Comparison of ENCODE assay signal across 9 cellular contexts in the genomic region with DNA sequence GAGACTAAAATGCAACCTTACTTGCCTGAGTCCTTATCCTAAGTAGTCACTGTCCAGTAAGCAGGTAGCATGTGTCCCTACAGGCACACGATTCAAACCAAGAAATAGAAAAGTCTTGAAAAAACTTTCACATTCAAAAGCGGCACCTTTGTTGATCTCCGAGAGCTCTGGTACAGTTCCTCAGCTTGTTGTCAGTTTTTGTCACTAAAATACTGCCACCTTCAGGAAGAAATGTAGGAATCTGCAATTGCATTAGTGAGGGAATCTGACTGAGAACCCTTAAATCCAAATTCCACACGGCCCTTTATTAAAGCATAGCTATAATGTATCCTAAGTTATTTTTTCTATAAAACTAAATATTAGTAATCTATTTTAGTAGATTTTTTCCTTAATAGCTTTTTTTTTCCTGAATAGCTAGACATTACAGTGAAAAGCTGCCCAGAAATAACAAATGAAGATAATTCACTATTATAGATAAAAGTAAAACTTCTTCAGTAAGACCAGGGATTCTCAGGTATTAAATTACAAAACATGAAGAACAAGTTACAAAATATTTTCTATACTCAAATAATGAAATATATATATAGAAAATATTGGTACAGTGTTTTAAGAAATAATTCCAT. TPM values are rescaled to one million over a fixed set of nuclear protein-coding genes. Genes with fewer than 3 reads are reported as not detected.
DNase-seq lines count a peak whose midpoint lies in the region; ATAC-seq and TF ChIP-seq lines count a peak whose summit lies in the region.
"Had no signal": no experiment of that assay in that cellular context is flagged by ENCODE, and none has a peak within 500 bp of the region (broad histone marks: within the 10 kb centered on the region; RNA-seq: fewer than 3 reads in every experiment).

No MANE protein-coding gene starts in this region.

- H3K9me1 ChIP-seq in IMR-90 (ENCODE audit: insufficient read depth, low read length) = no peaks in the 10 kb centered on the region

- peak overlapping the region; percentile 52; the same call in 1 of the 2 replicates for H3K23ac ChIP-seq in IMR-90 (ENCODE audit: low read depth, low read length)

- TF ChIP-seq POLR2A in IMR-90 (IDR thresholded peaks at IDR 0.05; ENCODE audit: low read depth, low read length) (no peak), vagina (IDR thresholded peaks at IDR 0.05) (no peak)

- no peak overlapping the region for H2BK15ac ChIP-seq in IMR-90 (ENCODE audit: low read depth, low read length)

- peak in 1 of 2 donors; percentile 8 for DNase-seq in activated T-cell treated with anti-CD3 and anti-CD28 coated beads, Interleukin-2, amount 50 U/mL, for 72 hours
- no peak for DNase-seq in activated T-cell treated with anti-CD3 and anti-CD28 coated beads, Interleukin-2, amount 50 U/mL, for 48 hours
- peak; percentile 74 for DNase-seq in IMR-90
- DNase-seq in RKO (ENCODE audit: low spot score) = peak; percentile 87
- peak; percentile 88 for DNase-seq in dedifferentiated amniotic fluid mesenchymal stem cell (ENCODE audit: extremely low spot score)
- peak; percentile 66 to 70 for DNase-seq in lung microvascular endothelial cell (ENCODE audit: low read depth in 2 of 2)
- no peak for DNase-seq in vagina (ENCODE audit: extremely low spot score in 2 of 2)

- peaks cover 4% of the 10 kb centered on the region for H3K4me1 Mint-ChIP-seq in activated T-cell treated with anti-CD3 and anti-CD28 coated beads, Interleukin-2, amount 50 U/mL, for 72 hours (ENCODE audit: low read depth)

- peak overlapping the region; percentile 93; the same call in 1 of the 2 replicates for H3K4me2 ChIP-seq in IMR-90 (ENCODE audit: low read depth, low read length)

- no peak overlapping the region for H2AFZ ChIP-seq in IMR-90 (replicated peaks; ENCODE audit: low read length, poor library complexity)

- no peak overlapping the region for H2AK9ac ChIP-seq in IMR-90 (replicated peaks; ENCODE audit: low read depth, low read length, poor library complexity)

- CTCF ChIA-PET in IMR-90 (lab: Yijun Ruan, JAX) = interaction anchor here (0.6 to 5.1 kb wide), 20 partner anchors 8 to 287 kb away, joined by 3 to 39 read pairs (median 3); no protein-coding TSS in a partner anchor

- WGBS in IMR-90 (ENCODE audit: extremely low coverage in 2 of 2, insufficient read length in 1 of 2), 2 experiments = no CpG with 5 or more reads among the region's 4 CpGs

- 0 out of 2 replicates have a peak overlapping the region, but pooled peaks have one; percentile 37 for H3K56ac ChIP-seq in IMR-90 (ENCODE audit: extremely low read depth, insufficient read depth, low read length)

- no peaks in the 10 kb centered on the region for H3K79me1 ChIP-seq in IMR-90 (ENCODE audit: low read depth in 1 of 2, low read length in 2 of 2)

- no peak overlapping the region for H4K91ac ChIP-seq in IMR-90 (ENCODE audit: insufficient read depth, low read depth, low read length)

- peak overlapping the region; percentile 47 for H2BK5ac ChIP-seq in IMR-90 (ENCODE audit: low read depth, low read length, poor library complexity, severe bottlenecking)

- H3K4ac ChIP-seq in IMR-90 (ENCODE audit: low read depth, low read length) = no peak overlapping the region; the same call in 1 of the 2 replicates

- no TSS peak for BruUV-seq in IMR-90 (replicated peaks; lab: Mats Ljungman, UMichigan)

- peak overlapping the region in 1 of 2 experiments; percentile 53; a peak in 1 of 4 replicates for H4K8ac ChIP-seq in IMR-90 (ENCODE audit: low read depth in 2 of 2, low read length in 2 of 2)

- H3K18ac ChIP-seq in IMR-90 (ENCODE audit: low read depth, low read length) = peak overlapping the region; percentile 86; the same call in 1 of the 2 replicates

- H2BK120ac ChIP-seq in IMR-90 (ENCODE audit: low read depth, low read length) = peak overlapping the region; percentile 60; the same call in 1 of the 2 replicates

- no peaks in the 10 kb centered on the region for H4K20me1 ChIP-seq in IMR-90 (ENCODE audit: insufficient read depth, low read length)

- no peak overlapping the region for H2AK5ac ChIP-seq in IMR-90 (ENCODE audit: low read depth, low read length)

- POLR2A ChIA-PET in IMR-90 (lab: Charles Lee; ENCODE audit: unreplicated experiment) = interaction anchor here (0.5 kb wide), 1 partner anchor 192 kb away, joined by 7 read pairs; no protein-coding TSS in a partner anchor

- H3K4me3 ChIP-seq in IMR-90 (ENCODE audit: insufficient read depth, low read depth, low read length) = peak overlapping the region; percentile 52; the same call in 1 of the 2 replicates
- H3K4me3 ChIP-seq in vagina = peak overlapping the region; percentile 3 to 18

- peak; percentile 54 for TF ChIP-seq RAD21 in IMR-90 (IDR thresholded peaks at IDR 0.05; ENCODE audit: low read length)

- intact Hi-C loops in IMR-90 (cut with micrococcal nuclease) = loop anchor here (1.0 kb wide), 1 partner anchor 150 kb away; no protein-coding TSS in a partner anchor
- intact Hi-C loops in vagina (cut with DNase I) = no loop called here

- H3K9me3 Mint-ChIP-seq in activated T-cell treated with anti-CD3 and anti-CD28 coated beads, Interleukin-2, amount 50 U/mL, for 72 hours = no peaks in the 10 kb centered on the region

- dilution Hi-C loops in IMR-90 (cut with HindIII; ENCODE audit: low sequenced_read_pairs, unreplicated experiment) = no loop called here

- TF ChIP-seq CTCF in IMR-90 (conservative IDR thresholded peaks at IDR 0.05; ENCODE audit: low read depth, low read length) (peak; percentile 75), vagina (IDR thresholded peaks at IDR 0.05) (peak; percentile 29 to 58 (median 53))

- no peaks in the 10 kb centered on the region for H3K9me3 ChIP-seq in IMR-90 (ENCODE audit: control insufficient read depth, insufficient read depth, low read length)
- H3K9me3 ChIP-seq in vagina = no peaks in the 10 kb centered on the region
- H3K9me3 ChIP-seq: neutrophil had no signal

- H3K27ac ChIP-seq in IMR-90 (ENCODE audit: insufficient read depth, low read length) = no peak overlapping the region
- no peak overlapping the region for H3K27ac ChIP-seq in vagina
- H3K27ac ChIP-seq: neutrophil had no signal

- H3K4me1 ChIP-seq in IMR-90 (ENCODE audit: control insufficient read depth, insufficient read depth, low read length) (peaks cover 3% of the 10 kb centered on the region; the same call in 1 of the 2 replicates), vagina (no peaks in the 10 kb centered on the region)

- H3K9ac ChIP-seq in IMR-90 (ENCODE audit: low read depth, low read length) = peak overlapping the region; percentile 84; the same call in 1 of the 2 replicates

- no peak overlapping the region; the same call in 1 of the 2 replicates for H2BK20ac ChIP-seq in IMR-90 (ENCODE audit: low read depth, low read length)

- H4K5ac ChIP-seq in IMR-90 (ENCODE audit: low read depth, low read length) = no peak overlapping the region; the same call in 1 of the 2 replicates

- peaks cover 5% of the 10 kb centered on the region for H3K27me3 Mint-ChIP-seq in activated T-cell treated with anti-CD3 and anti-CD28 coated beads, Interleukin-2, amount 50 U/mL, for 72 hours (ENCODE audit: low read depth)

- no peaks in the 10 kb centered on the region for H3K27me3 ChIP-seq in IMR-90 (ENCODE audit: control insufficient read depth, insufficient read depth, low read length)
- no peaks in the 10 kb centered on the region for H3K27me3 ChIP-seq in vagina

- H3K14ac ChIP-seq in IMR-90 (replicated peaks; ENCODE audit: low read depth, low read length) = peak overlapping the region; percentile 72

- in situ Hi-C loops in IMR-90 (cut with MboI; ENCODE audit: low sequenced_read_pairs) = no loop called here

- H3K4me3 Mint-ChIP-seq in activated T-cell treated with anti-CD3 and anti-CD28 coated beads, Interleukin-2, amount 50 U/mL, for 72 hours = peak overlapping the region; percentile 51 to 81

- no peaks in the 10 kb centered on the region for H3K36me3 Mint-ChIP-seq in activated T-cell treated with anti-CD3 and anti-CD28 coated beads, Interleukin-2, amount 50 U/mL, for 72 hours (ENCODE audit: insufficient read depth in 2 of 2)

- H3K27ac Mint-ChIP-seq in activated T-cell treated with anti-CD3 and anti-CD28 coated beads, Interleukin-2, amount 50 U/mL, for 72 hours = no peak overlapping the region

- peak; percentile 68 to 78 for ATAC-seq in activated T-cell treated with anti-CD3 and anti-CD28 coated beads, Interleukin-2, amount 50 U/mL, for 72 hours (replicated peaks in 1 of 2)
- peak; percentile 76 for ATAC-seq in GM21717 (IDR thresholded peaks at IDR 0.05; ENCODE audit: unreplicated experiment)
- ATAC-seq in IMR-90 (ENCODE audit: low read depth) = peak; percentile 84

- H3K36me3 ChIP-seq in IMR-90 (ENCODE audit: control insufficient read depth, insufficient read depth, low read length) (no peaks in the 10 kb centered on the region), vagina (no peaks in the 10 kb centered on the region)
- H3K36me3 ChIP-seq: neutrophil had no signal

TF ChIP-seq in IMR-90, 13 proteins besides CTCF, POLR2A, EP300 and RAD21:
- no peak for TF ChIP-seq CHD1 (IDR thresholded peaks at IDR 0.05; ENCODE audit: low read depth, low read length)
- peak; percentile 59 for TF ChIP-seq SMC3 (IDR thresholded peaks at IDR 0.05; ENCODE audit: low read depth, low read length)
- TF ChIP-seq, protein P1, sequence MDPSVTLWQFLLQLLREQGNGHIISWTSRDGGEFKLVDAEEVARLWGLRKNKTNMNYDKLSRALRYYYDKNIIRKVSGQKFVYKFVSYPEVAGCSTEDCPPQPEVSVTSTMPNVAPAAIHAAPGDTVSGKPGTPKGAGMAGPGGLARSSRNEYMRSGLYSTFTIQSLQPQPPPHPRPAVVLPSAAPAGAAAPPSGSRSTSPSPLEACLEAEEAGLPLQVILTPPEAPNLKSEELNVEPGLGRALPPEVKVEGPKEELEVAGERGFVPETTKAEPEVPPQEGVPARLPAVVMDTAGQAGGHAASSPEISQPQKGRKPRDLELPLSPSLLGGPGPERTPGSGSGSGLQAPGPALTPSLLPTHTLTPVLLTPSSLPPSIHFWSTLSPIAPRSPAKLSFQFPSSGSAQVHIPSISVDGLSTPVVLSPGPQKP (IDR thresholded peaks at IDR 0.05; ENCODE audit: borderline replicate concordance, low read depth, low read length) = no peak

RNA-seq across cellular contexts. Expression of a gene that starts 44.0 kb away (rescaled TPM):
- not detected for total RNA-seq in activated T-cell treated with anti-CD3 and anti-CD28 coated beads, Interleukin-2, amount 50 U/mL, for 72 hours
- total RNA-seq in IMR-90 (2012; rRNA removed) = not detected in 2 replicates
- polyA plus RNA-seq in IMR-90 (2012; rRNA removed) = not detected in 2 replicates
- polyA plus RNA-seq in IMR-90 (2012; cell fraction: cytosol; rRNA removed) = not detected in 2 replicates
- not detected in 2 replicates for polyA plus RNA-seq in IMR-90 (2012; cell fraction: nucleus; rRNA removed; ENCODE audit: low replicate concordance)
- not detected in 2 replicates for total RNA-seq in lung microvascular endothelial cell
- not detected for total RNA-seq in vagina

Comparison
In these comparisons a context has a peak if more than half of its experiments do, and no peak if none do; other contexts are left out.
1. DNase-seq: peak in IMR-90 (single experiment), RKO (single experiment), dedifferentiated amniotic fluid mesenchymal stem cell (single experiment) and lung microvascular endothelial cell (2 of 2); none in activated T-cell treated with anti-CD3 and anti-CD28 coated beads, Interleukin-2, amount 50 U/mL, for 48 hours (0 of 2) and vagina (0 of 2).
2. Peak in every context shown above with its lines, with median percentiles within 50 percentile points of each other: ATAC-seq.